Comparison of ENCODE assay signal across 10 cellular contexts in genomic region chr1:109623601-109624161, GRCh38. TPM values are rescaled to one million over a fixed set of nuclear protein-coding genes. Genes with fewer than 3 reads are reported as not detected.
DNase-seq lines count a peak whose midpoint lies in the region; ATAC-seq lines count a peak whose summit lies in the region.
"Had no signal": no experiment of that assay in that cellular context is flagged by ENCODE, and none has a peak within 500 bp of the region (broad histone marks: within the 10 kb centered on the region; RNA-seq: fewer than 3 reads in every experiment).

No MANE protein-coding gene starts in this region.

- no peak for ATAC-seq in activated naive CD8-positive, alpha-beta T cell treated with anti-CD3 and anti-CD28 coated beads, Interleukin-2, amount 10 ng/mL, durations not matched to agents 7 days and 5 days (ENCODE audit: low read depth)
- ATAC-seq: left lung had no signal

- peaks cover 12% of the 10 kb centered on the region for H3K79me1 ChIP-seq in mesenchymal stem cell (replicated peaks; ENCODE audit: low read length, poor library complexity, severe bottlenecking)

- no peak overlapping the region for H2AFZ ChIP-seq in mesenchymal stem cell (ENCODE audit: low read depth, low read length)

- peak overlapping the region; percentile 81 for H3K27ac Mint-ChIP-seq in activated naive CD8-positive, alpha-beta T cell treated with anti-CD3 and anti-CD28 coated beads, Interleukin-2, amount 10 ng/mL, durations not matched to agents 7 days and 5 days

- H2BK120ac ChIP-seq in mesenchymal stem cell (ENCODE audit: low read depth, low read length): no peak overlapping the region

- POLR2A ChIA-PET in activated naive CD8-positive, alpha-beta T cell treated with anti-CD3 and anti-CD28 coated beads, Interleukin-2, amount 10 ng/mL, durations not matched to agents 7 days and 5 days (lab: Charles Lee): interaction anchor here (1.1 to 1.7 kb wide), 3 partner anchors 13 to 77 kb away, joined by 3 to 21 read pairs (median 3); partner anchors contain the start of gene GNAI3

- H3K36me3 ChIP-seq in mesenchymal stem cell (ENCODE audit: control insufficient read depth in 1 of 2, insufficient read depth in 2 of 2, low read depth in 1 of 2, low read length in 2 of 2): peaks cover 28 to 53% of the 10 kb centered on the region in 2 experiments

- H3K9ac ChIP-seq in mesenchymal stem cell (ENCODE audit: low read length): peak overlapping the region; percentile 68

- H2AK5ac ChIP-seq in mesenchymal stem cell (ENCODE audit: low read length, severe bottlenecking): no peak overlapping the region

- H3K27ac ChIP-seq in mesenchymal stem cell (ENCODE audit: low read length, poor library complexity, severe bottlenecking): no peak overlapping the region

- H3K9me3 ChIP-seq in mesenchymal stem cell (ENCODE audit: control insufficient read depth, low read length): no peaks in the 10 kb centered on the region
- H3K9me3 ChIP-seq: left lung had no signal

- H3K23ac ChIP-seq in mesenchymal stem cell (ENCODE audit: low read length in 2 of 2): peak overlapping the region in 1 of 2 experiments; percentile 70

- H3K4ac ChIP-seq in mesenchymal stem cell (ENCODE audit: low read depth in 1 of 2, low read length in 2 of 2): no peak overlapping the region

- peak overlapping the region in 1 of 2 experiments; percentile 70 for H3K4me3 ChIP-seq in mesenchymal stem cell (ENCODE audit: insufficient read depth in 1 of 2, low read depth in 1 of 2, low read length in 2 of 2)
- H3K4me3 ChIP-seq: left lung had no signal

- no peak overlapping the region for H3K14ac ChIP-seq in mesenchymal stem cell (ENCODE audit: low read length in 2 of 2)

- H3K27me3 ChIP-seq in mesenchymal stem cell (ENCODE audit: control insufficient read depth in 1 of 2, insufficient read depth in 1 of 2, low read length in 2 of 2): no peaks in the 10 kb centered on the region
- H3K27me3 ChIP-seq: left lung had no signal

- peaks cover 68% of the 10 kb centered on the region for H3K4me1 ChIP-seq in mesenchymal stem cell (ENCODE audit: control insufficient read depth, insufficient read depth, low read depth, low read length)

- peak overlapping the region; percentile 97 for H3K4me3 Mint-ChIP-seq in activated naive CD8-positive, alpha-beta T cell treated with anti-CD3 and anti-CD28 coated beads, Interleukin-2, amount 10 ng/mL, durations not matched to agents 7 days and 5 days

- no peaks in the 10 kb centered on the region for H3K9me3 Mint-ChIP-seq in activated naive CD8-positive, alpha-beta T cell treated with anti-CD3 and anti-CD28 coated beads, Interleukin-2, amount 10 ng/mL, durations not matched to agents 7 days and 5 days

- peak overlapping the region; percentile 9 for H4K91ac ChIP-seq in mesenchymal stem cell (ENCODE audit: low read length)

- H3K18ac ChIP-seq in mesenchymal stem cell (ENCODE audit: low read depth in 1 of 2, low read length in 2 of 2): peak overlapping the region in 1 of 2 experiments; percentile 57

- peaks cover 49% of the 10 kb centered on the region for H3K4me1 Mint-ChIP-seq in activated naive CD8-positive, alpha-beta T cell treated with anti-CD3 and anti-CD28 coated beads, Interleukin-2, amount 10 ng/mL, durations not matched to agents 7 days and 5 days

- peaks cover 20% of the 10 kb centered on the region for H3K36me3 Mint-ChIP-seq in activated naive CD8-positive, alpha-beta T cell treated with anti-CD3 and anti-CD28 coated beads, Interleukin-2, amount 10 ng/mL, durations not matched to agents 7 days and 5 days

- peak overlapping the region; percentile 38 for H4K8ac ChIP-seq in mesenchymal stem cell (ENCODE audit: low read length)

- H2BK15ac ChIP-seq in mesenchymal stem cell (ENCODE audit: low read depth, poor library complexity, severe bottlenecking): no peak overlapping the region

- no peak overlapping the region for H3K4me2 ChIP-seq in mesenchymal stem cell (ENCODE audit: low read length, poor library complexity, severe bottlenecking)

- DNase-seq in 8988T: peak; percentile 15
- peak; percentile 32 for DNase-seq in DMS79 treated with DMSO at 0.1 percent for 48 hours (lab: John Stamatoyannopoulos, UW)
- no peak for DNase-seq in activated naive CD8-positive, alpha-beta T cell treated with anti-CD3 and anti-CD28 coated beads, Interleukin-2, amount 10 ng/mL, durations not matched to agents 7 days and 5 days
- DNase-seq in mesenchymal stem cell: no peak
- no peak for DNase-seq in effector CD4-positive, alpha-beta T cell
- DNase-seq in DMS153 treated with DMSO at 0.1 percent for 48 hours (lab: John Stamatoyannopoulos, UW; ENCODE audit: unreplicated experiment): no peak
- no peak for DNase-seq in NCI-H1105 (lab: John Stamatoyannopoulos, UW)
- DNase-seq in EL: no peak
- DNase-seq: left lung, NCI-H146 had no signal

- H3K27me3 Mint-ChIP-seq in activated naive CD8-positive, alpha-beta T cell treated with anti-CD3 and anti-CD28 coated beads, Interleukin-2, amount 10 ng/mL, durations not matched to agents 7 days and 5 days: no peaks in the 10 kb centered on the region

- WGBS in mesenchymal stem cell: 90% methylated on average over 11 of the region's 11 CpGs

- H2BK12ac ChIP-seq in mesenchymal stem cell (ENCODE audit: low read length in 2 of 2): peak overlapping the region in 1 of 2 experiments; percentile 19

- no peak overlapping the region for H2BK5ac ChIP-seq in mesenchymal stem cell (ENCODE audit: low read depth, low read length, poor library complexity, severe bottlenecking)

RNA-seq across cellular contexts. Expression of gene AMPD2, which starts 4.0 kb away (rescaled TPM):
- 100 to 1,000 TPM; 114 to 122 TPM for total RNA-seq in activated naive CD8-positive, alpha-beta T cell treated with anti-CD3 and anti-CD28 coated beads, Interleukin-2, amount 10 ng/mL, durations not matched to agents 7 days and 5 days
- polyA plus RNA-seq in mesenchymal stem cell (2013, experiment 1 of 2): 61.6 TPM
- polyA plus RNA-seq in mesenchymal stem cell (2013, experiment 2 of 2): 55.5 TPM

RNA-seq across cellular contexts. Expression of gene GNAT2, which starts 4.3 kb away (rescaled TPM):
- under 1 TPM in 1 of 2 experiments, not detected in 1; 0.22 TPM for total RNA-seq in activated naive CD8-positive, alpha-beta T cell treated with anti-CD3 and anti-CD28 coated beads, Interleukin-2, amount 10 ng/mL, durations not matched to agents 7 days and 5 days
- 0.08 TPM for polyA plus RNA-seq in mesenchymal stem cell (2013, experiment 1 of 2)
- polyA plus RNA-seq in mesenchymal stem cell (2013, experiment 2 of 2): 0.26 TPM
- total RNA-seq: left lung had no signal

RNA-seq across cellular contexts. Expression of gene GSTM4, which starts 32.2 kb away (rescaled TPM):
- 1 to 10 TPM; 5.3 to 5.9 TPM for total RNA-seq in activated naive CD8-positive, alpha-beta T cell treated with anti-CD3 and anti-CD28 coated beads, Interleukin-2, amount 10 ng/mL, durations not matched to agents 7 days and 5 days
- polyA plus RNA-seq in mesenchymal stem cell (2013, experiment 1 of 2): 32.2 TPM
- polyA plus RNA-seq in mesenchymal stem cell (2013, experiment 2 of 2): 30.4 TPM

RNA-seq across cellular contexts. Expression of gene GSTM2, which starts 44.2 kb away (rescaled TPM):
- 10 to 100 TPM; 16.8 to 17.3 TPM for total RNA-seq in activated naive CD8-positive, alpha-beta T cell treated with anti-CD3 and anti-CD28 coated beads, Interleukin-2, amount 10 ng/mL, durations not matched to agents 7 days and 5 days
- polyA plus RNA-seq in mesenchymal stem cell (2013, experiment 1 of 2): 75.2 TPM
- polyA plus RNA-seq in mesenchymal stem cell (2013, experiment 2 of 2): 70.3 TPM

Comparison
In these comparisons a context has a peak if more than half of its experiments do, and no peak if none do; other contexts are left out.
1. DNase-seq: peak in 8988T (single experiment) and DMS79 treated with DMSO at 0.1 percent for 48 hours (single experiment); none in activated naive CD8-positive, alpha-beta T cell treated with anti-CD3 and anti-CD28 coated beads, Interleukin-2, amount 10 ng/mL, durations not matched to agents 7 days and 5 days (single experiment), mesenchymal stem cell (single experiment), effector CD4-positive, alpha-beta T cell (single experiment), DMS153 treated with DMSO at 0.1 percent for 48 hours (single experiment), NCI-H1105 (single experiment) and EL (single experiment).